ENCODE assay signal across 9 cellular contexts in the genomic region with DNA sequence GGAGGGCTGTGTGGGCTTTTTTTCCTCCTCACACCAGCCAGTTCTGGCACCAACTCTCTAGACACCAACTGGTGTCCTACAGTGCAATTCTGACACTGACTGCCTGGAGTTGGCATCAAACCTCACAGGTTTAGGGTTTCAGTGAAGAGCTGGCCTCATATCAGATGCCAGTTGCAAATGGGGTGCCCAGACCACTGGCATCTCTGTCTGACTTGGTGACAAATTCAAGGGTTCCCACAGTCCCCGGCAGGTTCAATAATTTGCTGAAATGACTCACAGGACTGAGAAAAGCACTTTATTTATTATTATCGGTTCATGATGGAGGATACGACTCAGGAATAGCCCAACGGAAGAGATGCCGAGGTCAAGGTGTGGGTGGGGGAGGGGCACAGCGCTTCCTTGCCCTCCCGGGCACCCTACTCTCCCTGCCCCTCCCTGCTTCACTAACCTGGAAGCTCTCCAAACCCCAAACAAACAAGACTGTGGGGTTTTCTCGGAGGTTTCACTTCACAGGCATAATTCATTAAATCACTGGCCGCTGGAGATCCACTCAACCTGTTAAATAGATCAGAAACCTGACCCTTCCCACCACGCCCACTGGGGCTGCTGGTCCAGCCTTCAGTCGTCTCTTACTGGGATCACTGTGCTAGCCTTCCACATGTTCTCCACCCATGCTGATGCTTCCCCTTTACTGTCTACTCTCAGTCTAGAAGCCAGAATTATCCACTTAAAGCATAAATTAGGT. TPM values are rescaled to one million over a fixed set of nuclear protein-coding genes. Genes with fewer than 3 reads are reported as not detected.
A peak's percentile ranks its signal among the peaks of the same experiment; 100 is the strongest.
DNase-seq lines count a peak whose midpoint lies in the region; ATAC-seq and TF ChIP-seq lines count a peak whose summit lies in the region.
"Had no signal": no experiment of that assay in that cellular context is flagged by ENCODE, and none has a peak within 500 bp of the region (broad histone marks: within the 10 kb centered on the region; RNA-seq: fewer than 3 reads in every experiment).

No MANE protein-coding gene starts in this region.

- DNase-seq in left ventricle myocardium inferior (no peak), left ventricle myocardium superior (no peak), RWPE2 (ENCODE audit: low spot score) (no peak), fibroblast of the aortic adventitia (ENCODE audit: low read depth) (peak; percentile 15), transverse colon (no peak), head of caudate nucleus (no peak), NCI-H1436 treated with DMSO at 0.1 percent for 48 hours (lab: John Stamatoyannopoulos, UW) (no peak)
- DNase-seq: right lobe of liver had no signal

- H3K27ac ChIP-seq in left ventricle myocardium inferior (replicated peaks) (peak overlapping the region; percentile 92), RWPE2 (ENCODE audit: poor library complexity, severe bottlenecking) (peak overlapping the region; percentile 91), transverse colon (peak overlapping the region in 3 of 4 donors; percentile 80 to 82 (median 81))

- intact Hi-C loops in left ventricle myocardium inferior (cut with micrococcal nuclease): loop anchor here (2.0 kb wide), 1 partner anchor 837 kb away; no protein-coding TSS in a partner anchor
- intact Hi-C loops in left ventricle myocardium superior (cut with micrococcal nuclease): loop anchor here (5.0 kb wide), 2 partner anchors 836 to 851 kb away; partner anchors contain the start of gene AIPL1
- intact Hi-C loops in transverse colon (cut with DNase I; ENCODE audit: low total_unique reads): loop anchor here (2.0 kb wide), 1 partner anchor 835 kb away; no protein-coding TSS in a partner anchor
- intact Hi-C loops in head of caudate nucleus (cut with DNase I): no loop called here

- in situ Hi-C loops in transverse colon (cut with MboI; ENCODE audit: low pct_ligation_motif_present in 1 of 4, low pct_unique_long_range_greater_than_20kb in 1 of 4, low sequenced_read_pairs in 3 of 4): loop anchor here (5.0 to 25.0 kb wide), 5 partner anchors 119 to 849 kb away; partner anchors contain the start of gene AIPL1 (in 1 of the 4)

- no peak for TF ChIP-seq EP300 in transverse colon (IDR thresholded peaks at IDR 0.05; ENCODE audit: low read depth)

- TF ChIP-seq POLR2A in transverse colon (IDR thresholded peaks at IDR 0.05): no peak

- H3K9me3 ChIP-seq in left ventricle myocardium inferior (replicated peaks) (no peaks in the 10 kb centered on the region), RWPE2 (ENCODE audit: severe bottlenecking) (no peaks in the 10 kb centered on the region), transverse colon (no peaks in the 10 kb centered on the region)
- H3K9me3 ChIP-seq: right lobe of liver had no signal

- peaks cover 15% of the 10 kb centered on the region for H3K27me3 ChIP-seq in left ventricle myocardium inferior (ENCODE audit: low read depth)
- no peaks in the 10 kb centered on the region for H3K27me3 ChIP-seq in RWPE2 (ENCODE audit: insufficient read depth, poor library complexity, severe bottlenecking)
- no peaks in the 10 kb centered on the region for H3K27me3 ChIP-seq in transverse colon
- H3K27me3 ChIP-seq: right lobe of liver had no signal

- WGBS in transverse colon (ENCODE audit: low coverage in 1 of 2), 2 donors: 10 to 17% methylated on average over 2 to 11 of the region's 11 CpGs

- H3K4me1 ChIP-seq in left ventricle myocardium inferior: peaks cover 53% of the 10 kb centered on the region
- H3K4me1 ChIP-seq in RWPE2 (ENCODE audit: insufficient read depth, poor library complexity, severe bottlenecking): peaks cover 27% of the 10 kb centered on the region
- peaks cover 6 to 26% (median 7%) of the 10 kb centered on the region in 4 donors for H3K4me1 ChIP-seq in transverse colon
- H3K4me1 ChIP-seq: right lobe of liver had no signal

- no peak overlapping the region for H3K4me3 ChIP-seq in left ventricle myocardium inferior
- no peak overlapping the region for H3K4me3 ChIP-seq in RWPE2 (ENCODE audit: severe bottlenecking)
- no peak overlapping the region for H3K4me3 ChIP-seq in fibroblast of the aortic adventitia (ENCODE audit: low read depth, low read length)
- H3K4me3 ChIP-seq in transverse colon: no peak overlapping the region
- H3K4me3 ChIP-seq: right lobe of liver had no signal

- no peak for ATAC-seq in left ventricle myocardium superior
- peak; percentile 2; the same call in 1 of the 3 replicates for ATAC-seq in RWPE2 (ENCODE audit: low read depth)
- no peak for ATAC-seq in HG02938 (IDR thresholded peaks at IDR 0.05; ENCODE audit: unreplicated experiment)
- ATAC-seq: right lobe of liver had no signal

- H3K36me3 ChIP-seq in left ventricle myocardium inferior (peaks cover 7% of the 10 kb centered on the region), RWPE2 (ENCODE audit: low read depth) (peaks cover 16% of the 10 kb centered on the region), transverse colon (no peaks in the 10 kb centered on the region)
- H3K36me3 ChIP-seq: right lobe of liver had no signal

- TF ChIP-seq CTCF in left ventricle myocardium inferior (IDR thresholded peaks at IDR 0.05; ENCODE audit: borderline replicate concordance) (no peak), RWPE2 (IDR thresholded peaks at IDR 0.05; ENCODE audit: poor library complexity, severe bottlenecking) (no peak), fibroblast of the aortic adventitia (IDR thresholded peaks at IDR 0.05; ENCODE audit: insufficient read depth, low read length) (no peak), transverse colon (IDR thresholded peaks at IDR 0.05) (no peak)

RNA-seq across cellular contexts. Expression of gene NLRP1, which starts 1.7 kb away (rescaled TPM):
- total RNA-seq in left ventricle myocardium inferior: 8.3 TPM
- 8.4 TPM for total RNA-seq in left ventricle myocardium superior
- 35.1 and 55.4 TPM in 2 replicates for total RNA-seq in fibroblast of the aortic adventitia (ENCODE audit: low replicate concordance)
- 10 to 100 TPM in 3 of 4 donors, 1 to 10 TPM in 1; 7.6 to 21.8 (median 13.7) TPM for total RNA-seq in transverse colon
